ENCODE assay signal across 8 cellular contexts in genomic region chr11:65486570-65487466, GRCh38. TPM values are rescaled to one million over a fixed set of nuclear protein-coding genes. Genes with fewer than 3 reads are reported as not detected.
DNase-seq lines count a peak whose midpoint lies in the region; ATAC-seq and TF ChIP-seq lines count a peak whose summit lies in the region.

No MANE protein-coding gene starts in this region.

- H3K27me3 ChIP-seq in upper lobe of right lung, result no peaks in the 10 kb centered on the region

- peaks cover 60% of the 10 kb centered on the region for H3K4me1 ChIP-seq in upper lobe of right lung

- DNase-seq in activated T-cell treated with anti-CD3 and anti-CD28 coated beads, Interleukin-2, amount 50 U/mL, for 24 hours, result no peak
- no peak for DNase-seq in activated T-cell treated with anti-CD3 and anti-CD28 coated beads, Interleukin-2, amount 50 U/mL, for 1 hour
- DNase-seq in coronary artery (ENCODE audit: low spot score) (peak; percentile 79), naive B cell (no peak), upper lobe of right lung (peak; percentile 38), SHP77 treated with DMSO at 0.1 percent for 48 hours (lab: John Stamatoyannopoulos, UW) (no peak)

- intact Hi-C loops in upper lobe of right lung (cut with DNase I), result no loop called here

- no peaks in the 10 kb centered on the region for H3K27me3 Mint-ChIP-seq in activated T-cell treated with anti-CD3 and anti-CD28 coated beads, Interleukin-2, amount 50 U/mL, for 24 hours
- no peaks in the 10 kb centered on the region for H3K27me3 Mint-ChIP-seq in naive B cell

- TF ChIP-seq CTCF in coronary artery (IDR thresholded peaks at IDR 0.05) (no peak), upper lobe of right lung (IDR thresholded peaks at IDR 0.05) (no peak)

- no peaks in the 10 kb centered on the region for H3K9me3 Mint-ChIP-seq in activated T-cell treated with anti-CD3 and anti-CD28 coated beads, Interleukin-2, amount 50 U/mL, for 24 hours
- no peaks in the 10 kb centered on the region for H3K9me3 Mint-ChIP-seq in naive B cell

- H3K4me1 Mint-ChIP-seq in activated T-cell treated with anti-CD3 and anti-CD28 coated beads, Interleukin-2, amount 50 U/mL, for 24 hours (ENCODE audit: low read depth), result peaks cover 48% of the 10 kb centered on the region
- peaks cover 30 to 39% (median 38%) of the 10 kb centered on the region in 3 donors for H3K4me1 Mint-ChIP-seq in naive B cell

- peak overlapping the region; percentile 78 for H3K27ac Mint-ChIP-seq in activated T-cell treated with anti-CD3 and anti-CD28 coated beads, Interleukin-2, amount 50 U/mL, for 24 hours
- H3K27ac Mint-ChIP-seq in naive B cell, result peak overlapping the region in 4 of 6 donors; percentile 28 to 84 (median 52)

- ATAC-seq in naive B cell (ENCODE audit: low read depth in 2 of 2) (no peak), upper lobe of right lung (no peak), HG03108 (IDR thresholded peaks at IDR 0.05; ENCODE audit: unreplicated experiment) (no peak), HG03378 (IDR thresholded peaks at IDR 0.05; ENCODE audit: unreplicated experiment) (no peak)

- peak overlapping the region; percentile 41 for H3K4me3 ChIP-seq in coronary artery
- H3K4me3 ChIP-seq in upper lobe of right lung, result no peak overlapping the region

- H3K9me3 ChIP-seq in upper lobe of right lung, result no peaks in the 10 kb centered on the region

- peak overlapping the region; percentile 97 to 98 for H3K27ac ChIP-seq in coronary artery
- H3K27ac ChIP-seq in upper lobe of right lung, result peak overlapping the region; percentile 100

- H3K36me3 ChIP-seq in upper lobe of right lung, result no peaks in the 10 kb centered on the region

- H3K36me3 Mint-ChIP-seq in activated T-cell treated with anti-CD3 and anti-CD28 coated beads, Interleukin-2, amount 50 U/mL, for 24 hours (ENCODE audit: low read depth), result no peaks in the 10 kb centered on the region
- no peaks in the 10 kb centered on the region for H3K36me3 Mint-ChIP-seq in naive B cell

- no peak overlapping the region for H3K4me3 Mint-ChIP-seq in activated T-cell treated with anti-CD3 and anti-CD28 coated beads, Interleukin-2, amount 50 U/mL, for 24 hours
- H3K4me3 Mint-ChIP-seq in naive B cell, result no peak overlapping the region

RNA-seq across cellular contexts. Expression of gene MALAT1, which starts 12.0 kb away (rescaled TPM):
- polyA plus RNA-seq in naive B cell (ENCODE audit: low read depth in 6 of 6), result 1,000 to 10,000 TPM; 1,985 to 6,450 (median 3,738) TPM
- 11,917 TPM for total RNA-seq in upper lobe of right lung

RNA-seq across cellular contexts. Expression of gene SCYL1, which starts 38.1 kb away (rescaled TPM):
- polyA plus RNA-seq in naive B cell (ENCODE audit: low read depth in 6 of 6), result 10 to 100 TPM; 21.8 to 40.0 (median 27.2) TPM
- total RNA-seq in upper lobe of right lung, result 74.4 TPM

Comparison
In these comparisons a context has a peak if more than half of its experiments do, and no peak if none do; other contexts are left out.
1. DNase-seq: peak in coronary artery (single experiment) and upper lobe of right lung (single experiment); none in activated T-cell treated with anti-CD3 and anti-CD28 coated beads, Interleukin-2, amount 50 U/mL, for 24 hours (single experiment), activated T-cell treated with anti-CD3 and anti-CD28 coated beads, Interleukin-2, amount 50 U/mL, for 1 hour (single experiment), naive B cell (single experiment) and SHP77 treated with DMSO at 0.1 percent for 48 hours (single experiment).